In genomic region chr14:34059925-34060746, GRCh38 we compare ENCODE assay signal across 8 cellular contexts.
DNase-seq lines count a peak whose midpoint lies in the region; ATAC-seq and TF ChIP-seq lines count a peak whose summit lies in the region.

No MANE protein-coding gene starts in this region.

- DNase-seq in SIG-M5 treated with dmso at 0.1 percent for 504 hours (lab: John Stamatoyannopoulos, UW; ENCODE audit: unreplicated experiment) (peak; percentile 55), SIG-M5 (lab: John Stamatoyannopoulos, UW) (no peak), NCI-H2227 (lab: John Stamatoyannopoulos, UW; ENCODE audit: unreplicated experiment) (peak; percentile 85), epithelial cell of prostate (ENCODE audit: low read depth, low spot score) (no peak), mesothelial cell of epicardium (ENCODE audit: low spot score in 2 of 2, unreplicated experiment in 2 of 2) (peak; percentile 65 to 80)
- DNase-seq in activated CD8-positive, alpha-beta memory T cell treated with anti-CD3 and anti-CD28 coated beads for 48 hours (ENCODE audit: low read depth in 2 of 3, low spot score in 2 of 3) = peak; percentile 11 to 28 (median 24)
- DNase-seq in stimulated activated CD8-positive, alpha-beta memory T cell treated with anti-CD3 and anti-CD28 coated beads, Interleukin-15, amount 100 ng/mL, for 24 hours (ENCODE audit: low read depth) = peak; percentile 23

- no peaks in the 10 kb centered on the region for H3K36me3 Mint-ChIP-seq in mesothelial cell of epicardium

- peak; percentile 88 for ATAC-seq in HG02759 (IDR thresholded peaks at IDR 0.05; ENCODE audit: unreplicated experiment)

- peak overlapping the region; percentile 97 for H3K27ac Mint-ChIP-seq in mesothelial cell of epicardium

- H3K4me3 Mint-ChIP-seq in mesothelial cell of epicardium = peak overlapping the region; percentile 86

- H3K27me3 Mint-ChIP-seq in mesothelial cell of epicardium (ENCODE audit: low read depth) = no peaks in the 10 kb centered on the region

- peaks cover 26% of the 10 kb centered on the region for H3K4me1 Mint-ChIP-seq in mesothelial cell of epicardium

- H3K9me3 Mint-ChIP-seq in mesothelial cell of epicardium = no peaks in the 10 kb centered on the region

- peak overlapping the region; percentile 71 for H3K27ac ChIP-seq in epithelial cell of prostate

- TF ChIP-seq CTCF in mesothelial cell of epicardium (IDR thresholded peaks at IDR 0.05; ENCODE audit: unreplicated experiment) = no peak

Comparison
In these comparisons a context has a peak if more than half of its experiments do, and no peak if none do; other contexts are left out.
1. DNase-seq: peak in SIG-M5 treated with dmso at 0.1 percent for 504 hours (single experiment), NCI-H2227 (single experiment), activated CD8-positive, alpha-beta memory T cell treated with anti-CD3 and anti-CD28 coated beads for 48 hours (3 of 3), mesothelial cell of epicardium (2 of 2) and stimulated activated CD8-positive, alpha-beta memory T cell treated with anti-CD3 and anti-CD28 coated beads, Interleukin-15, amount 100 ng/mL, for 24 hours (single experiment); none in SIG-M5 (single experiment) and epithelial cell of prostate (single experiment).